8 cellular contexts compared by ENCODE assay signal in the genomic region with DNA sequence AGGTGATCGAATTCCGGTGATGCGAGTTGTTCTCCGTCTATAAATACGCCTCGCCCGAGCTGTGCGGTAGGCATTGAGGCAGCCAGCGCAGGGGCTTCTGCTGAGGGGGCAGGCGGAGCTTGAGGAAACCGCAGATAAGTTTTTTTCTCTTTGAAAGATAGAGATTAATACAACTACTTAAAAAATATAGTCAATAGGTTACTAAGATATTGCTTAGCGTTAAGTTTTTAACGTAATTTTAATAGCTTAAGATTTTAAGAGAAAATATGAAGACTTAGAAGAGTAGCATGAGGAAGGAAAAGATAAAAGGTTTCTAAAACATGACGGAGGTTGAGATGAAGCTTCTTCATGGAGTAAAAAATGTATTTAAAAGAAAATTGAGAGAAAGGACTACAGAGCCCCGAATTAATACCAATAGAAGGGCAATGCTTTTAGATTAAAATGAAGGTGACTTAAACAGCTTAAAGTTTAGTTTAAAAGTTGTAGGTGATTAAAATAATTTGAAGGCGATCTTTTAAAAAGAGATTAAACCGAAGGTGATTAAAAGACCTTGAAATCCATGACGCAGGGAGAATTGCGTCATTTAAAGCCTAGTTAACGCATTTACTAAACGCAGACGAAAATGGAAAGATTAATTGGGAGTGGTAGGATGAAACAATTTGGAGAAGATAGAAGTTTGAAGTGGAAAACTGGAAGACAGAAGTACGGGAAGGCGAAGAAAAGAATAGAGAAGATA. TPM values are rescaled to one million over a fixed set of nuclear protein-coding genes. Genes with fewer than 3 reads are reported as not detected.
DNase-seq lines count a peak whose midpoint lies in the region; TF ChIP-seq lines count a peak whose summit lies in the region.

Gene MALAT1, plus strand, starts transcription at position 69 of the 736 bp plus-strand sequence.

- H3K9me3 ChIP-seq in esophagus (ENCODE audit: control insufficient read depth in 2 of 2, insufficient read depth in 1 of 2, low read depth in 1 of 2, low read length in 1 of 2) (no peaks in the 10 kb centered on the region), muscle layer of duodenum (ENCODE audit: control insufficient read depth in 1 of 2, low read length in 2 of 2) (no peaks in the 10 kb centered on the region)

- no peaks in the 10 kb centered on the region for H3K27me3 ChIP-seq in esophagus (ENCODE audit: control insufficient read depth in 1 of 2, insufficient read depth in 2 of 2, low read length in 2 of 2)
- H3K27me3 ChIP-seq in muscle layer of duodenum (ENCODE audit: low read depth, low read length), result no peaks in the 10 kb centered on the region

- H3K4me1 ChIP-seq in esophagus (ENCODE audit: control insufficient read depth in 2 of 2, insufficient read depth in 2 of 2, low read length in 1 of 2) (no peaks in the 10 kb centered on the region), muscle layer of duodenum (ENCODE audit: control insufficient read depth in 1 of 2, insufficient read depth in 2 of 2, low read length in 2 of 2) (peaks cover 4 to 15% of the 10 kb centered on the region in 2 donors)

- 0% methylated on average over 24 of the region's 24 CpGs for WGBS in esophagus, 2 donors

- H3K36me3 ChIP-seq in esophagus (ENCODE audit: control insufficient read depth in 2 of 2, insufficient read depth in 2 of 2, low read length in 1 of 2) (peaks cover 0 to 5% of the 10 kb centered on the region in 2 donors), muscle layer of duodenum (ENCODE audit: control insufficient read depth in 1 of 2, insufficient read depth in 2 of 2, low read length in 2 of 2) (peaks cover 39 to 54% of the 10 kb centered on the region in 2 donors)

- no peak for TF ChIP-seq CTCF in GM12875 (IDR thresholded peaks at IDR 0.05; ENCODE audit: borderline replicate concordance, insufficient read depth, low read depth, low read length)

- DNase-seq in KG1 (lab: John Stamatoyannopoulos, UW), result peak; percentile 97
- peak; percentile 84 for DNase-seq in activated T-cell treated with anti-CD3 and anti-CD28 coated beads for 48 hours (ENCODE audit: low read depth)
- DNase-seq in stimulated activated CD8-positive, alpha-beta memory T cell treated with anti-CD3 and anti-CD28 coated beads, Interleukin-7, amount 100 ng/mL, for 1 hour (ENCODE audit: low read depth in 2 of 2), result peak; percentile 88 to 93
- no peak for DNase-seq in cortex of kidney (lab: John Stamatoyannopoulos, UW)

- H3K4me3 ChIP-seq in GM12875 (ENCODE audit: low read depth, low read length) (peak within 1 kb of the TSS; percentile 90), esophagus (ENCODE audit: low read depth in 1 of 2, low read length in 2 of 2) (peak within 1 kb of the TSS; percentile 54 to 99), muscle layer of duodenum (ENCODE audit: low read depth in 1 of 2, low read length in 2 of 2) (peak within 1 kb of the TSS; percentile 91 to 96)

- peak within 1 kb of the TSS; percentile 97 to 99 for H3K27ac ChIP-seq in esophagus (ENCODE audit: low read depth in 2 of 2, low read length in 1 of 2)
- H3K27ac ChIP-seq in muscle layer of duodenum (ENCODE audit: low read length), result peak within 1 kb of the TSS; percentile 100

TF ChIP-seq in PFSK-1, 5 proteins besides CTCF, POLR2A, EP300 and RAD21:
- peak; percentile 100 for TF ChIP-seq POLR2AphosphoS5 (IDR thresholded peaks at IDR 0.05; ENCODE audit: low read depth, low read length)
- TF ChIP-seq SIN3A (IDR thresholded peaks at IDR 0.05; ENCODE audit: borderline replicate concordance, insufficient read depth, low read length), result peak; percentile 99
- no peak for TF ChIP-seq FOXP2 (optimal IDR thresholded peaks at IDR 0.05; ENCODE audit: borderline replicate concordance, extremely low read depth, extremely low read length, insufficient read depth)
- TF ChIP-seq, protein P1, sequence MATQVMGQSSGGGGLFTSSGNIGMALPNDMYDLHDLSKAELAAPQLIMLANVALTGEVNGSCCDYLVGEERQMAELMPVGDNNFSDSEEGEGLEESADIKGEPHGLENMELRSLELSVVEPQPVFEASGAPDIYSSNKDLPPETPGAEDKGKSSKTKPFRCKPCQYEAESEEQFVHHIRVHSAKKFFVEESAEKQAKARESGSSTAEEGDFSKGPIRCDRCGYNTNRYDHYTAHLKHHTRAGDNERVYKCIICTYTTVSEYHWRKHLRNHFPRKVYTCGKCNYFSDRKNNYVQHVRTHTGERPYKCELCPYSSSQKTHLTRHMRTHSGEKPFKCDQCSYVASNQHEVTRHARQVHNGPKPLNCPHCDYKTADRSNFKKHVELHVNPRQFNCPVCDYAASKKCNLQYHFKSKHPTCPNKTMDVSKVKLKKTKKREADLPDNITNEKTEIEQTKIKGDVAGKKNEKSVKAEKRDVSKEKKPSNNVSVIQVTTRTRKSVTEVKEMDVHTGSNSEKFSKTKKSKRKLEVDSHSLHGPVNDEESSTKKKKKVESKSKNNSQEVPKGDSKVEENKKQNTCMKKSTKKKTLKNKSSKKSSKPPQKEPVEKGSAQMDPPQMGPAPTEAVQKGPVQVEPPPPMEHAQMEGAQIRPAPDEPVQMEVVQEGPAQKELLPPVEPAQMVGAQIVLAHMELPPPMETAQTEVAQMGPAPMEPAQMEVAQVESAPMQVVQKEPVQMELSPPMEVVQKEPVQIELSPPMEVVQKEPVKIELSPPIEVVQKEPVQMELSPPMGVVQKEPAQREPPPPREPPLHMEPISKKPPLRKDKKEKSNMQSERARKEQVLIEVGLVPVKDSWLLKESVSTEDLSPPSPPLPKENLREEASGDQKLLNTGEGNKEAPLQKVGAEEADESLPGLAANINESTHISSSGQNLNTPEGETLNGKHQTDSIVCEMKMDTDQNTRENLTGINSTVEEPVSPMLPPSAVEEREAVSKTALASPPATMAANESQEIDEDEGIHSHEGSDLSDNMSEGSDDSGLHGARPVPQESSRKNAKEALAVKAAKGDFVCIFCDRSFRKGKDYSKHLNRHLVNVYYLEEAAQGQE (IDR thresholded peaks at IDR 0.05; ENCODE audit: insufficient read depth in 1 of 2, low read depth in 2 of 2, low read length in 2 of 2), result peak in 1 of 2 experiments; percentile 86; a peak in 2 of 4 replicates
- TF ChIP-seq TAF1 (IDR thresholded peaks at IDR 0.05; ENCODE audit: borderline replicate concordance, insufficient read depth, low read length), result peak; percentile 100

RNA-seq across cellular contexts. Expression of gene MALAT1, which starts in this region (rescaled TPM):
- 336 TPM for polyA plus RNA-seq in PFSK-1 (2012; ENCODE audit: insufficient read length, low read depth)
- polyA plus RNA-seq in esophagus, result 1,000 to 10,000 TPM in 1 of 2 donors, 10 to 100 TPM in 1; 94.9 to 1,950 TPM
